ENCODE assay signal across 8 cellular contexts in genomic region chr3:127915115-127915936, GRCh38. TPM values are rescaled to one million over a fixed set of nuclear protein-coding genes. Genes with fewer than 3 reads are reported as not detected.
DNase-seq lines count a peak whose midpoint lies in the region; ATAC-seq, FAIRE-seq and TF ChIP-seq lines count a peak whose summit lies in the region.

Gene KBTBD12 (plus strand): TSS chr3:127915232. CDS start chr3:127923062, 7,830 bp downstream.

- peaks cover 6% of the 10 kb centered on the region for H3K9me3 ChIP-seq in astrocyte (ENCODE audit: insufficient read depth, low read depth, low read length)
- no peaks in the 10 kb centered on the region for H3K9me3 ChIP-seq in iPS-20b (ENCODE audit: insufficient read depth, low read depth, low read length)

- H3K4me2 ChIP-seq in astrocyte (ENCODE audit: low read length): peak within 1 kb of the TSS; percentile 85

- H3K4me3 Mint-ChIP-seq in astrocyte (ENCODE audit: unreplicated experiment): no peak within 1 kb of the TSS
- H3K4me3 Mint-ChIP-seq in activated T-helper 2 cell treated with anti-CD3 and anti-CD28 coated beads, Interferon-gamma antibody, Interleukin-2, Interleukin-4, amounts not matched to agents 10 μg/mL and 5 μg/mL and 100 μg/mL, durations not matched to agents 14 hours and 24 hours and 36 hours (ENCODE audit: low read depth): no peak within 1 kb of the TSS
- H3K4me3 Mint-ChIP-seq in activated naive CD4-positive, alpha-beta T cell treated with anti-CD3 and anti-CD28 coated beads for 36 hours: no peak within 1 kb of the TSS

- H4K20me1 ChIP-seq in astrocyte (ENCODE audit: insufficient read depth, low read length): no peaks in the 10 kb centered on the region

- H3K9me3 Mint-ChIP-seq in astrocyte (ENCODE audit: unreplicated experiment): peaks cover 12% of the 10 kb centered on the region
- H3K9me3 Mint-ChIP-seq in activated T-helper 2 cell treated with anti-CD3 and anti-CD28 coated beads, Interferon-gamma antibody, Interleukin-2, Interleukin-4, amounts not matched to agents 10 μg/mL and 5 μg/mL and 100 μg/mL, durations not matched to agents 14 hours and 24 hours and 36 hours: no peaks in the 10 kb centered on the region
- H3K9me3 Mint-ChIP-seq in activated naive CD4-positive, alpha-beta T cell treated with anti-CD3 and anti-CD28 coated beads for 36 hours: no peaks in the 10 kb centered on the region

- H3K79me2 ChIP-seq in astrocyte (ENCODE audit: insufficient read depth, low read length): no peaks in the 10 kb centered on the region

- CTCF ChIA-PET in activated naive CD4-positive, alpha-beta T cell treated with anti-CD3 and anti-CD28 coated beads for 36 hours (lab: Charles Lee): no interaction called here

- H3K27me3 Mint-ChIP-seq in astrocyte (ENCODE audit: low read depth, unreplicated experiment): peaks cover 50% of the 10 kb centered on the region
- H3K27me3 Mint-ChIP-seq in activated T-helper 2 cell treated with anti-CD3 and anti-CD28 coated beads, Interferon-gamma antibody, Interleukin-2, Interleukin-4, amounts not matched to agents 10 μg/mL and 5 μg/mL and 100 μg/mL, durations not matched to agents 14 hours and 24 hours and 36 hours (ENCODE audit: low read depth): peaks cover 47% of the 10 kb centered on the region
- H3K27me3 Mint-ChIP-seq in activated naive CD4-positive, alpha-beta T cell treated with anti-CD3 and anti-CD28 coated beads for 36 hours (ENCODE audit: low read depth): peaks cover 36% of the 10 kb centered on the region

- H3K36me3 ChIP-seq in astrocyte (ENCODE audit: insufficient read depth, low read length) (no peaks in the 10 kb centered on the region), iPS-20b (ENCODE audit: insufficient read depth, low read depth, low read length) (no peaks in the 10 kb centered on the region)

- H3K27me3 ChIP-seq in astrocyte (ENCODE audit: insufficient read depth, low read length): peaks cover 23% of the 10 kb centered on the region
- H3K27me3 ChIP-seq in iPS-20b (ENCODE audit: insufficient read depth, low read length): peaks cover 43% of the 10 kb centered on the region

- DNase-seq in GM13977 (ENCODE audit: low spot score) (peak; percentile 22), astrocyte (ENCODE audit: low read depth) (no peak), skeletal muscle cell (ENCODE audit: low read depth) (no peak)
- no peak for DNase-seq in activated T-helper 2 cell treated with anti-CD3 and anti-CD28 coated beads, Interferon-gamma antibody, Interleukin-2, Interleukin-4, amounts not matched to agents 10 μg/mL and 5 μg/mL and 100 μg/mL, durations not matched to agents 14 hours and 24 hours and 36 hours (ENCODE audit: low spot score)
- no peak for DNase-seq in activated naive CD4-positive, alpha-beta T cell treated with anti-CD3 and anti-CD28 coated beads for 36 hours

- no peaks in the 10 kb centered on the region for H3K36me3 Mint-ChIP-seq in astrocyte (ENCODE audit: low read depth, unreplicated experiment)
- no peaks in the 10 kb centered on the region for H3K36me3 Mint-ChIP-seq in activated T-helper 2 cell treated with anti-CD3 and anti-CD28 coated beads, Interferon-gamma antibody, Interleukin-2, Interleukin-4, amounts not matched to agents 10 μg/mL and 5 μg/mL and 100 μg/mL, durations not matched to agents 14 hours and 24 hours and 36 hours (ENCODE audit: low read depth)
- H3K36me3 Mint-ChIP-seq in activated naive CD4-positive, alpha-beta T cell treated with anti-CD3 and anti-CD28 coated beads for 36 hours (ENCODE audit: low read depth): no peaks in the 10 kb centered on the region

- H3K27ac ChIP-seq in astrocyte (ENCODE audit: low read depth, low read length) (no peak within 1 kb of the TSS), iPS-20b (ENCODE audit: low read length) (no peak within 1 kb of the TSS)

- peak within 1 kb of the TSS; percentile 86 for H2AFZ ChIP-seq in astrocyte (ENCODE audit: low read depth, low read length)

- no peak within 1 kb of the TSS for H3K9ac ChIP-seq in astrocyte (ENCODE audit: low read length)
- no peak within 1 kb of the TSS for H3K9ac ChIP-seq in iPS-20b (ENCODE audit: low read depth, low read length)

- H3K4me1 Mint-ChIP-seq in astrocyte (ENCODE audit: low read depth, unreplicated experiment): no peaks in the 10 kb centered on the region
- peaks cover 3% of the 10 kb centered on the region for H3K4me1 Mint-ChIP-seq in activated T-helper 2 cell treated with anti-CD3 and anti-CD28 coated beads, Interferon-gamma antibody, Interleukin-2, Interleukin-4, amounts not matched to agents 10 μg/mL and 5 μg/mL and 100 μg/mL, durations not matched to agents 14 hours and 24 hours and 36 hours (ENCODE audit: low read depth)
- H3K4me1 Mint-ChIP-seq in activated naive CD4-positive, alpha-beta T cell treated with anti-CD3 and anti-CD28 coated beads for 36 hours (ENCODE audit: low read depth): peaks cover 6% of the 10 kb centered on the region

- no peak for FAIRE-seq in astrocyte (lab: Jason Lieb, UNC)

- H3K27ac Mint-ChIP-seq in astrocyte (ENCODE audit: unreplicated experiment): no peak within 1 kb of the TSS
- no peak within 1 kb of the TSS for H3K27ac Mint-ChIP-seq in activated T-helper 2 cell treated with anti-CD3 and anti-CD28 coated beads, Interferon-gamma antibody, Interleukin-2, Interleukin-4, amounts not matched to agents 10 μg/mL and 5 μg/mL and 100 μg/mL, durations not matched to agents 14 hours and 24 hours and 36 hours
- no peak within 1 kb of the TSS for H3K27ac Mint-ChIP-seq in activated naive CD4-positive, alpha-beta T cell treated with anti-CD3 and anti-CD28 coated beads for 36 hours

- TF ChIP-seq CTCF in GM13977 (IDR thresholded peaks at IDR 0.05; ENCODE audit: extremely low read depth, insufficient read depth, missing control alignments) (no peak), astrocyte (IDR thresholded peaks at IDR 0.05; ENCODE audit: insufficient read depth, low read depth, low read length) (no peak)

- intact Hi-C loops in activated T-helper 2 cell treated with anti-CD3 and anti-CD28 coated beads, Interferon-gamma antibody, Interleukin-2, Interleukin-4, amounts not matched to agents 10 μg/mL and 5 μg/mL and 100 μg/mL, durations not matched to agents 14 hours and 24 hours and 36 hours (cut with micrococcal nuclease): no loop called here
- intact Hi-C loops in activated naive CD4-positive, alpha-beta T cell treated with anti-CD3 and anti-CD28 coated beads for 36 hours (cut with micrococcal nuclease): no loop called here

- ATAC-seq in HG03565 (IDR thresholded peaks at IDR 0.05; ENCODE audit: unreplicated experiment) (no peak), HG03469 (IDR thresholded peaks at IDR 0.05; ENCODE audit: unreplicated experiment) (no peak)

- in situ Hi-C loops in GM13977 (cut with MboI; ENCODE audit: low pct_unique_long_range_greater_than_20kb, low sequenced_read_pairs, unreplicated experiment): no loop called here

- H3K4me3 ChIP-seq in astrocyte (ENCODE audit: insufficient read depth, low read depth, low read length) (peak within 1 kb of the TSS; percentile 49), iPS-20b (ENCODE audit: low read length) (peak within 1 kb of the TSS; percentile 35; the same call in 1 of the 2 replicates), skeletal muscle cell (ENCODE audit: low read depth, low read length) (peak within 1 kb of the TSS; percentile 40)

- H3K4me1 ChIP-seq in astrocyte (ENCODE audit: insufficient read depth, low read length) (peaks cover 13% of the 10 kb centered on the region), iPS-20b (ENCODE audit: insufficient read depth, low read length) (no peaks in the 10 kb centered on the region)

RNA-seq across cellular contexts. Expression of gene KBTBD12, which starts in this region (rescaled TPM):
- not detected in 2 replicates for total RNA-seq in astrocyte
- 0.05 TPM in 1 of 2 replicates, not detected in the other for total RNA-seq in activated T-helper 2 cell treated with anti-CD3 and anti-CD28 coated beads, Interferon-gamma antibody, Interleukin-2, Interleukin-4, amounts not matched to agents 10 μg/mL and 5 μg/mL and 100 μg/mL, durations not matched to agents 14 hours and 24 hours and 36 hours
- not detected for total RNA-seq in activated naive CD4-positive, alpha-beta T cell treated with anti-CD3 and anti-CD28 coated beads for 36 hours
